Comparison of ENCODE assay signal across 1 cellular context in genomic region chr18:62073461-62073860, GRCh38.
TF ChIP-seq lines count a peak whose summit lies in the region.

No MANE protein-coding gene starts in this region.

TF ChIP-seq in HepG2, 621 proteins besides CTCF, POLR2A, EP300 and RAD21 (continued from another document):
- TF ChIP-seq ZNF142 (CRISPR knock-in tag; IDR thresholded peaks at IDR 0.05) (no peak), CEBPZ (IDR thresholded peaks at IDR 0.05; ENCODE audit: low read length) (no peak), ZBTB43 (CRISPR knock-in tag; conservative IDR thresholded peaks at IDR 0.05) (no peak), ZNF484 (CRISPR knock-in tag; IDR thresholded peaks at IDR 0.05; ENCODE audit: borderline replicate concordance, low read depth) (no peak), ZNF34 (CRISPR knock-in tag; IDR thresholded peaks at IDR 0.05; ENCODE audit: borderline replicate concordance) (no peak), HMGXB4 (CRISPR knock-in tag; IDR thresholded peaks at IDR 0.05; ENCODE audit: borderline replicate concordance in 1 of 2, low read depth in 1 of 2) (no peak), ZNF644 (CRISPR knock-in tag; IDR thresholded peaks at IDR 0.05; ENCODE audit: low read depth) (no peak), ZNF556 (CRISPR knock-in tag; IDR thresholded peaks at IDR 0.05; ENCODE audit: borderline replicate concordance) (no peak), SP1 (IDR thresholded peaks at IDR 0.05) (no peak), SP1 (CRISPR knock-in tag; IDR thresholded peaks at IDR 0.05) (no peak), GFI1 (CRISPR knock-in tag; IDR thresholded peaks at IDR 0.05; ENCODE audit: borderline replicate concordance) (no peak), TRAFD1 (CRISPR knock-in tag; IDR thresholded peaks at IDR 0.05; ENCODE audit: borderline replicate concordance) (no peak)
